ENCODE assay signal across 23 cellular contexts in genomic region chrX:72071213-72071612, GRCh38.
DNase-seq lines count a peak whose midpoint lies in the region; ATAC-seq, FAIRE-seq and TF ChIP-seq lines count a peak whose summit lies in the region.
"Had no signal": no experiment of that assay in that cellular context is flagged by ENCODE, and none has a peak within 500 bp of the region (broad histone marks: within the 10 kb centered on the region; RNA-seq: fewer than 3 reads in every experiment).

No MANE protein-coding gene starts in this region.

- H3K27me3 ChIP-seq in IMR-90 (ENCODE audit: control insufficient read depth, insufficient read depth, low read length), result peaks cover 76% of the 10 kb centered on the region
- peaks cover 0 to 32% of the 10 kb centered on the region in 2 experiments; a peak in 3 of 5 replicates for H3K27me3 ChIP-seq in K562 (ENCODE audit: control insufficient read depth in 2 of 2, insufficient read depth in 2 of 2, low read length in 2 of 2)

- H2AFZ ChIP-seq in IMR-90 (replicated peaks; ENCODE audit: low read length, poor library complexity) (no peak overlapping the region), K562 (ENCODE audit: low read depth, low read length) (no peak overlapping the region)

- H3K9me1 ChIP-seq in IMR-90 (ENCODE audit: insufficient read depth, low read length) (no peaks in the 10 kb centered on the region; the same call in 1 of the 2 replicates), K562 (ENCODE audit: control insufficient read depth, insufficient read depth, low read length) (no peaks in the 10 kb centered on the region)

- no peak overlapping the region for H2BK5ac ChIP-seq in IMR-90 (ENCODE audit: low read depth, low read length, poor library complexity, severe bottlenecking)

- no peaks in the 10 kb centered on the region for H3K36me3 ChIP-seq in IMR-90 (ENCODE audit: control insufficient read depth, insufficient read depth, low read length)
- no peaks in the 10 kb centered on the region for H3K36me3 ChIP-seq in K562 (ENCODE audit: control insufficient read depth, insufficient read depth, low read length)
- H3K36me3 ChIP-seq: BLaER1 treated with 17β-estradiol and CSF1 and Interleukin-3, amounts not matched to agents 10 nM and 100 nM had no signal

- no peak for TF ChIP-seq EP300 in A549 (IDR thresholded peaks at IDR 0.05)
- no peak for TF ChIP-seq EP300 in K562 (IDR thresholded peaks at IDR 0.05; ENCODE audit: low read length)

- no peak for TF ChIP-seq RAD21 in A549 (conservative IDR thresholded peaks at IDR 0.05 in 1 of 2, IDR thresholded peaks at IDR 0.05 in 1 of 2)
- TF ChIP-seq RAD21 in IMR-90 (IDR thresholded peaks at IDR 0.05; ENCODE audit: low read length), result no peak
- no peak for TF ChIP-seq RAD21 in K562 (CRISPR knock-in tag; conservative IDR thresholded peaks at IDR 0.05 in 1 of 2, IDR thresholded peaks at IDR 0.05 in 1 of 2)

- no peak overlapping the region for H3K18ac ChIP-seq in IMR-90 (ENCODE audit: low read depth, low read length)

- TF ChIP-seq CTCF in A549 (IDR thresholded peaks at IDR 0.05) (no peak), IMR-90 (conservative IDR thresholded peaks at IDR 0.05; ENCODE audit: low read depth, low read length) (no peak), K562 (IDR thresholded peaks at IDR 0.05 in 2 of 3, conservative IDR thresholded peaks at IDR 0.05 in 1 of 3; ENCODE audit: insufficient read depth in 2 of 3, low read depth in 1 of 3, low read length in 3 of 3) (no peak)

- H2AK9ac ChIP-seq in IMR-90 (replicated peaks; ENCODE audit: low read depth, low read length, poor library complexity), result no peak overlapping the region

- H3K14ac ChIP-seq in IMR-90 (replicated peaks; ENCODE audit: low read depth, low read length), result no peak overlapping the region

- no peaks in the 10 kb centered on the region for H3K9me3 Mint-ChIP-seq in activated naive CD4-positive, alpha-beta T cell treated with anti-CD3 and anti-CD28 coated beads for 36 hours
- H3K9me3 Mint-ChIP-seq: CD4-positive, alpha-beta T cell; CD8-positive, alpha-beta T cell had no signal

- peak; percentile 54 for FAIRE-seq in A549 (lab: Jason Lieb, UNC)
- FAIRE-seq in K562 (lab: Jason Lieb, UNC), result no peak
- FAIRE-seq: D721Med, GM12878, GM12892, GM19239 had no signal

- ATAC-seq in A549 (no peak), IMR-90 (ENCODE audit: low read depth) (no peak), K562 (no peak), GM18498 (IDR thresholded peaks at IDR 0.05; ENCODE audit: unreplicated experiment) (no peak)
- ATAC-seq: CD8-positive, alpha-beta T cell; GM12878 had no signal

- H4K20me1 ChIP-seq in IMR-90 (ENCODE audit: insufficient read depth, low read length) (no peaks in the 10 kb centered on the region), K562 (replicated peaks; ENCODE audit: control insufficient read depth, insufficient read depth, low read length) (no peaks in the 10 kb centered on the region)

- no peak overlapping the region for H2BK20ac ChIP-seq in IMR-90 (ENCODE audit: low read depth, low read length)

- no peak overlapping the region for H2BK15ac ChIP-seq in IMR-90 (ENCODE audit: low read depth, low read length)

- H4K8ac ChIP-seq in IMR-90 (ENCODE audit: low read depth in 2 of 2, low read length in 2 of 2), result no peak overlapping the region

- POLR2A ChIA-PET in A549 (lab: Yijun Ruan, JAX) (no interaction called here), IMR-90 (lab: Charles Lee; ENCODE audit: unreplicated experiment) (no interaction called here), K562 (lab: Yijun Ruan, JAX) (interaction anchor here (0.6 kb wide), 1 partner anchor 11 kb away, joined by 3 read pairs; no protein-coding TSS in a partner anchor)

- intact Hi-C loops in IMR-90 (cut with micrococcal nuclease), result no loop called here
- intact Hi-C loops in K562 (cut with micrococcal nuclease), result no loop called here
- intact Hi-C loops in activated naive CD4-positive, alpha-beta T cell treated with anti-CD3 and anti-CD28 coated beads for 36 hours (cut with micrococcal nuclease), result no loop called here

- H3K4me2 ChIP-seq in A549 (no peak overlapping the region), IMR-90 (ENCODE audit: low read depth, low read length) (no peak overlapping the region), K562 (ENCODE audit: insufficient read depth, low read length) (no peak overlapping the region)
- H3K4me2 ChIP-seq: BLaER1 treated with 17β-estradiol and CSF1 and Interleukin-3, amounts not matched to agents 10 nM and 100 nM had no signal

- peaks cover 16% of the 10 kb centered on the region for H3K27me3 Mint-ChIP-seq in activated naive CD4-positive, alpha-beta T cell treated with anti-CD3 and anti-CD28 coated beads for 36 hours (ENCODE audit: low read depth)

- H3K9me3 ChIP-seq in A549 (no peaks in the 10 kb centered on the region), IMR-90 (ENCODE audit: control insufficient read depth, insufficient read depth, low read length) (no peaks in the 10 kb centered on the region), K562 (replicated peaks; ENCODE audit: control insufficient read depth, insufficient read depth, low read depth, low read length) (no peaks in the 10 kb centered on the region)
- H3K9me3 ChIP-seq: BLaER1 treated with 17β-estradiol and CSF1 and Interleukin-3, amounts not matched to agents 10 nM and 100 nM; Caco-2 had no signal

- no peaks in the 10 kb centered on the region for H3K79me2 ChIP-seq in K562 (ENCODE audit: control insufficient read depth, insufficient read depth, low read length)

- peaks cover 4% of the 10 kb centered on the region for H3K4me1 Mint-ChIP-seq in activated naive CD4-positive, alpha-beta T cell treated with anti-CD3 and anti-CD28 coated beads for 36 hours (ENCODE audit: low read depth)

- in situ Hi-C loops in IMR-90 (cut with MboI; ENCODE audit: low sequenced_read_pairs) (no loop called here), K562 (cut with MboI) (no loop called here)

- no peak for TF ChIP-seq POLR2A in A549 (IDR thresholded peaks at IDR 0.05; ENCODE audit: low read length)
- TF ChIP-seq POLR2A in IMR-90 (IDR thresholded peaks at IDR 0.05; ENCODE audit: low read depth, low read length), result no peak
- TF ChIP-seq POLR2A in K562 (conservative IDR thresholded peaks at IDR 0.05), result no peak

- H3K4me3 ChIP-seq in A549 (no peak overlapping the region), IMR-90 (ENCODE audit: insufficient read depth, low read depth, low read length) (no peak overlapping the region), K562 (no peak overlapping the region)
- H3K4me3 ChIP-seq: BLaER1 treated with 17β-estradiol and CSF1 and Interleukin-3, amounts not matched to agents 10 nM and 100 nM; GM12878 had no signal

- H4K91ac ChIP-seq in IMR-90 (ENCODE audit: insufficient read depth, low read depth, low read length), result no peak overlapping the region

- H3K4me1 ChIP-seq in A549 (no peaks in the 10 kb centered on the region), IMR-90 (ENCODE audit: control insufficient read depth, insufficient read depth, low read length) (no peaks in the 10 kb centered on the region), K562 (replicated peaks in 1 of 2; ENCODE audit: control insufficient read depth in 2 of 2, insufficient read depth in 2 of 2, low read length in 2 of 2) (no peaks in the 10 kb centered on the region)
- H3K4me1 ChIP-seq: Caco-2 had no signal

- H3K4ac ChIP-seq in IMR-90 (ENCODE audit: low read depth, low read length), result no peak overlapping the region

- dilution Hi-C loops in IMR-90 (cut with HindIII; ENCODE audit: low sequenced_read_pairs, unreplicated experiment), result no loop called here

- DNase-seq in A549 (ENCODE audit: low read depth in 1 of 2, low spot score in 1 of 2), result no peak
- no peak for DNase-seq in IMR-90
- DNase-seq in K562 (ENCODE audit: extremely low read depth in 1 of 4, low spot score in 3 of 4), result no peak
- DNase-seq in DMS153 treated with DMSO at 0.1 percent for 48 hours (lab: John Stamatoyannopoulos, UW; ENCODE audit: unreplicated experiment), result no peak
- DNase-seq in activated naive CD4-positive, alpha-beta T cell treated with anti-CD3 and anti-CD28 coated beads for 36 hours, result no peak
- DNase-seq: ACHN; Caco-2; Calu3; CD4-positive, alpha-beta T cell; CD8-positive, alpha-beta T cell; DMS53; DMS79; DND-41; EL; GDM1 had no signal

- no peak overlapping the region for H3K4me3 Mint-ChIP-seq in activated naive CD4-positive, alpha-beta T cell treated with anti-CD3 and anti-CD28 coated beads for 36 hours
- H3K4me3 Mint-ChIP-seq: CD4-positive, alpha-beta T cell; CD8-positive, alpha-beta T cell had no signal

- H3K27ac Mint-ChIP-seq in activated naive CD4-positive, alpha-beta T cell treated with anti-CD3 and anti-CD28 coated beads for 36 hours, result no peak overlapping the region
- H3K27ac Mint-ChIP-seq: CD4-positive, alpha-beta T cell had no signal

- no peak overlapping the region for H4K5ac ChIP-seq in IMR-90 (ENCODE audit: low read depth, low read length)

- H2BK120ac ChIP-seq in IMR-90 (ENCODE audit: low read depth, low read length), result no peak overlapping the region

- BruUV-seq in IMR-90 (replicated peaks; lab: Mats Ljungman, UMichigan) (no TSS peak), K562 (replicated peaks; lab: Mats Ljungman, UMichigan) (no TSS peak)

- H3K23ac ChIP-seq in IMR-90 (ENCODE audit: low read depth, low read length), result no peak overlapping the region

- H3K9ac ChIP-seq in IMR-90 (ENCODE audit: low read depth, low read length) (no peak overlapping the region), K562 (ENCODE audit: insufficient read depth in 1 of 2, low read depth in 2 of 2, low read length in 2 of 2) (no peak overlapping the region)
- H3K9ac ChIP-seq: BLaER1 treated with 17β-estradiol and CSF1 and Interleukin-3, amounts not matched to agents 10 nM and 100 nM had no signal

- H3K27ac ChIP-seq in A549, result no peak overlapping the region
- no peak overlapping the region for H3K27ac ChIP-seq in IMR-90 (ENCODE audit: insufficient read depth, low read length)
- H3K27ac ChIP-seq in K562 (ENCODE audit: extremely low read depth, low read depth, low read length), result no peak overlapping the region
- H3K27ac ChIP-seq: 22Rv1; BLaER1 treated with 17β-estradiol and CSF1 and Interleukin-3, amounts not matched to agents 10 nM and 100 nM; C4-2B had no signal

- H2AK5ac ChIP-seq in IMR-90 (ENCODE audit: low read depth, low read length), result no peak overlapping the region

- H3K36me3 Mint-ChIP-seq in activated naive CD4-positive, alpha-beta T cell treated with anti-CD3 and anti-CD28 coated beads for 36 hours (ENCODE audit: low read depth), result no peaks in the 10 kb centered on the region
- H3K36me3 Mint-ChIP-seq: CD8-positive, alpha-beta T cell had no signal

- H3K56ac ChIP-seq in IMR-90 (ENCODE audit: extremely low read depth, insufficient read depth, low read length), result no peak overlapping the region

- CTCF ChIA-PET in A549 (lab: Yijun Ruan, JAX) (interaction anchor here (1.2 to 1.5 kb wide), 3 partner anchors 10 to 55 kb away, joined by 3 to 5 read pairs (median 4); no protein-coding TSS in a partner anchor), IMR-90 (lab: Yijun Ruan, JAX) (no interaction called here), K562 (lab: Yijun Ruan, JAX; ENCODE audit: low intra/inter-chr PET ratio) (no interaction called here)
- CTCF ChIA-PET in activated naive CD4-positive, alpha-beta T cell treated with anti-CD3 and anti-CD28 coated beads for 36 hours (lab: Charles Lee), result no interaction called here

- WGBS in A549 (ENCODE audit: missing lambda C conversion rate), result 18% methylated on average over 2 of the region's 2 CpGs
- WGBS in IMR-90 (ENCODE audit: extremely low coverage in 2 of 2, insufficient read length in 1 of 2), 2 experiments, result 17% methylated on average over 1 of the region's 2 CpGs; no CpG with 5 or more reads in 1 of the 2 experiments
- 0% methylated on average over 2 of the region's 2 CpGs for WGBS in K562 (ENCODE audit: insufficient coverage, low coverage, missing lambda C conversion rate)

- H3K79me1 ChIP-seq in IMR-90 (ENCODE audit: low read depth in 1 of 2, low read length in 2 of 2), result no peaks in the 10 kb centered on the region

Comparison
In these comparisons a context has a peak if more than half of its experiments do, and no peak if none do; other contexts are left out.
1. Of the 35 proteins assayed by ChIP-seq in both K562 and A549: peak only in K562: none; only in A549: MAFK; in both: none; in neither: 34.